25 cellular contexts compared by ENCODE assay signal in the genomic region with DNA sequence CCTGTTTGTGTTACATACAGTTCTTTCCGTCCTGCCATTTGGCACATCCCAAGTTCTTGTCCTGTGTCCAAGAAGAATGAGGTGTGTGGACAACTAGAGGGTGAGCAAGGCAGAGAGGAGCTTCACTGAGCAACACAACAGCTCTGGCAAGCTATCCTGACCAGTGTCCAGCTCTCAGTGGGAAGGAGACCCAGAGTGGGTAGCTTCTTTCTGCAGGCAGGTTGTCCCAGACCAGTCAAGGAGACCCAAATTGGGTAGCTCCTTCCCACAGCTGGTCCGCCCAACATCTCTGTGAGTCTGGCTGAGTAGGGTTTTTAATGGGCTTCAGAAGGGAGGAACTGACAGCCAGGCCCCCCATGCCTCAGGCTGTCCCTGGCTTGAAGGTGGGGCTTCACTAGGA. TPM values are rescaled to one million over a fixed set of nuclear protein-coding genes. Genes with fewer than 3 reads are reported as not detected.
A peak's percentile ranks its signal among the peaks of the same experiment; 100 is the strongest.
DNase-seq lines count a peak whose midpoint lies in the region; ATAC-seq, FAIRE-seq and TF ChIP-seq lines count a peak whose summit lies in the region.
"Had no signal": no experiment of that assay in that cellular context is flagged by ENCODE, and none has a peak within 500 bp of the region (broad histone marks: within the 10 kb centered on the region; RNA-seq: fewer than 3 reads in every experiment).

No MANE protein-coding gene starts in this region.

- H3K36me3 ChIP-seq in HEK293 (ENCODE audit: control insufficient read depth in 2 of 2, insufficient read depth in 1 of 2, low read length in 2 of 2), result no peaks in the 10 kb centered on the region
- no peaks in the 10 kb centered on the region for H3K36me3 ChIP-seq in IMR-90 (ENCODE audit: control insufficient read depth, insufficient read depth, low read length)
- H3K36me3 ChIP-seq in bronchial epithelial cell (ENCODE audit: control insufficient read depth, insufficient read depth, low read length), result no peaks in the 10 kb centered on the region
- H3K36me3 ChIP-seq: BE2C had no signal

- H2BK20ac ChIP-seq in IMR-90 (ENCODE audit: low read depth, low read length), result no peak overlapping the region

- H3K27ac ChIP-seq in HEK293 (ENCODE audit: extremely low read depth, low read depth, low read length) (no peak overlapping the region), IMR-90 (ENCODE audit: insufficient read depth, low read length) (no peak overlapping the region)
- H3K27ac ChIP-seq: A549; BLaER1 treated with 17β-estradiol and CSF1 and Interleukin-3, amounts not matched to agents 10 nM and 100 nM; GM23248 had no signal

- in situ Hi-C loops in IMR-90 (cut with MboI; ENCODE audit: low sequenced_read_pairs), result no loop called here

- no peak for TF ChIP-seq RAD21 in IMR-90 (IDR thresholded peaks at IDR 0.05; ENCODE audit: low read length)

- H3K4me2 ChIP-seq in IMR-90 (ENCODE audit: low read depth, low read length), result no peak overlapping the region
- H3K4me2 ChIP-seq: A549; BLaER1 treated with 17β-estradiol and CSF1 and Interleukin-3, amounts not matched to agents 10 nM and 100 nM had no signal

- peak; percentile 50 for FAIRE-seq in bronchial epithelial cell (lab: Jason Lieb, UNC)
- FAIRE-seq: A549, D721Med, G401.6, GM19239, H1 had no signal

- H3K27me3 ChIP-seq in IMR-90 (ENCODE audit: control insufficient read depth, insufficient read depth, low read length) (no peaks in the 10 kb centered on the region; the same call in 1 of the 2 replicates), bronchial epithelial cell (ENCODE audit: control insufficient read depth, insufficient read depth, low read length) (no peaks in the 10 kb centered on the region)
- H3K27me3 ChIP-seq: BE2C; BLaER1 treated with 17β-estradiol and CSF1 and Interleukin-3, amounts not matched to agents 10 nM and 100 nM had no signal

- H3K4me1 ChIP-seq in HEK293 (ENCODE audit: control insufficient read depth, insufficient read depth, low read length) (no peaks in the 10 kb centered on the region), IMR-90 (ENCODE audit: control insufficient read depth, insufficient read depth, low read length) (no peaks in the 10 kb centered on the region)
- H3K4me1 ChIP-seq: A549, BE2C had no signal

- H3K9ac ChIP-seq in IMR-90 (ENCODE audit: low read depth, low read length), result no peak overlapping the region
- H3K9ac ChIP-seq: BLaER1 treated with 17β-estradiol and CSF1 and Interleukin-3, amounts not matched to agents 10 nM and 100 nM; GM23248 had no signal

- H3K9me3 ChIP-seq in HEK293 (ENCODE audit: control insufficient read depth, insufficient read depth, low read depth, low read length), result no peaks in the 10 kb centered on the region
- no peaks in the 10 kb centered on the region for H3K9me3 ChIP-seq in IMR-90 (ENCODE audit: control insufficient read depth, insufficient read depth, low read length)
- H3K9me3 ChIP-seq: A549, BE2C had no signal

- peaks cover 8% of the 10 kb centered on the region for H3K4me1 Mint-ChIP-seq in stimulated activated effector memory CD8-positive, alpha-beta T cell treated with anti-CD3 and anti-CD28 coated beads, Interleukin-12 subunit alpha, Interleukin-12 subunit beta, amount 100 ng/mL, for 72 hours
- no peaks in the 10 kb centered on the region for H3K4me1 Mint-ChIP-seq in endothelial cell (ENCODE audit: unreplicated experiment)
- H3K4me1 Mint-ChIP-seq: CD14-positive monocyte had no signal

- H3K4ac ChIP-seq in IMR-90 (ENCODE audit: low read depth, low read length), result no peak overlapping the region

- H2AK5ac ChIP-seq in IMR-90 (ENCODE audit: low read depth, low read length), result no peak overlapping the region

- dilution Hi-C loops in IMR-90 (cut with HindIII; ENCODE audit: low sequenced_read_pairs, unreplicated experiment), result no loop called here

- no peaks in the 10 kb centered on the region for H4K20me1 ChIP-seq in IMR-90 (ENCODE audit: insufficient read depth, low read length)
- H4K20me1 ChIP-seq: BLaER1 treated with 17β-estradiol and CSF1 and Interleukin-3, amounts not matched to agents 10 nM and 100 nM had no signal

- peak overlapping the region; percentile 9 for H2AFZ ChIP-seq in IMR-90 (replicated peaks; ENCODE audit: low read length, poor library complexity)
- H2AFZ ChIP-seq: GM23248 had no signal

- no peak overlapping the region for H3K4me3 Mint-ChIP-seq in stimulated activated effector memory CD8-positive, alpha-beta T cell treated with anti-CD3 and anti-CD28 coated beads, Interleukin-12 subunit alpha, Interleukin-12 subunit beta, amount 100 ng/mL, for 72 hours
- no peak overlapping the region for H3K4me3 Mint-ChIP-seq in endothelial cell (ENCODE audit: unreplicated experiment)
- H3K4me3 Mint-ChIP-seq: CD14-positive monocyte; CD4-positive, alpha-beta T cell; CD8-positive, alpha-beta memory T cell had no signal

- H3K9me3 Mint-ChIP-seq in stimulated activated effector memory CD8-positive, alpha-beta T cell treated with anti-CD3 and anti-CD28 coated beads, Interleukin-12 subunit alpha, Interleukin-12 subunit beta, amount 100 ng/mL, for 72 hours, result no peaks in the 10 kb centered on the region
- no peaks in the 10 kb centered on the region for H3K9me3 Mint-ChIP-seq in endothelial cell (ENCODE audit: unreplicated experiment)

- no peak overlapping the region for H3K27ac Mint-ChIP-seq in stimulated activated effector memory CD8-positive, alpha-beta T cell treated with anti-CD3 and anti-CD28 coated beads, Interleukin-12 subunit alpha, Interleukin-12 subunit beta, amount 100 ng/mL, for 72 hours
- no peak overlapping the region for H3K27ac Mint-ChIP-seq in endothelial cell (ENCODE audit: unreplicated experiment)
- H3K27ac Mint-ChIP-seq: CD14-positive monocyte; CD4-positive, alpha-beta T cell; CD8-positive, alpha-beta memory T cell had no signal

- H4K91ac ChIP-seq in IMR-90 (ENCODE audit: insufficient read depth, low read depth, low read length), result no peak overlapping the region

- TF ChIP-seq CTCF in HEK293 (tag by site-specific recombination; IDR thresholded peaks at IDR 0.05), result no peak
- no peak for TF ChIP-seq CTCF in IMR-90 (conservative IDR thresholded peaks at IDR 0.05; ENCODE audit: low read depth, low read length)
- TF ChIP-seq CTCF in bronchial epithelial cell (IDR thresholded peaks at IDR 0.05; ENCODE audit: insufficient read depth, low read length, severe bottlenecking), result no peak
- TF ChIP-seq CTCF in endothelial cell (IDR thresholded peaks at IDR 0.05; ENCODE audit: unreplicated experiment), result no peak

- CTCF ChIA-PET in HEK293 (lab: Yijun Ruan, JAX), result no interaction called here
- CTCF ChIA-PET in IMR-90 (lab: Yijun Ruan, JAX), result no interaction called here

- no peak overlapping the region for H2AK9ac ChIP-seq in IMR-90 (replicated peaks; ENCODE audit: low read depth, low read length, poor library complexity)

- H3K4me3 ChIP-seq in HEK293 (ENCODE audit: low read depth, low read length) (no peak overlapping the region), IMR-90 (ENCODE audit: insufficient read depth, low read depth, low read length) (no peak overlapping the region), bronchial epithelial cell (ENCODE audit: low read depth, low read length) (no peak overlapping the region)
- H3K4me3 ChIP-seq: A549; BLaER1 treated with 17β-estradiol and CSF1 and Interleukin-3, amounts not matched to agents 10 nM and 100 nM; GM23248 had no signal

- no peaks in the 10 kb centered on the region for H3K36me3 Mint-ChIP-seq in stimulated activated effector memory CD8-positive, alpha-beta T cell treated with anti-CD3 and anti-CD28 coated beads, Interleukin-12 subunit alpha, Interleukin-12 subunit beta, amount 100 ng/mL, for 72 hours
- peaks cover 5% of the 10 kb centered on the region for H3K36me3 Mint-ChIP-seq in endothelial cell (ENCODE audit: low read depth, unreplicated experiment)
- H3K36me3 Mint-ChIP-seq: CD14-positive monocyte had no signal

- H3K9me1 ChIP-seq in IMR-90 (ENCODE audit: insufficient read depth, low read length), result no peaks in the 10 kb centered on the region

- H2BK120ac ChIP-seq in IMR-90 (ENCODE audit: low read depth, low read length), result no peak overlapping the region

- no peak overlapping the region for H3K18ac ChIP-seq in IMR-90 (ENCODE audit: low read depth, low read length)

- DNase-seq in IMR-90 (no peak), bronchial epithelial cell (ENCODE audit: low read depth) (no peak), occipital lobe (lab: John Stamatoyannopoulos, UW) (no peak), dermis blood vessel endothelial cell (no peak), endothelial cell (ENCODE audit: low spot score) (no peak)
- no peak for DNase-seq in stimulated activated effector memory CD8-positive, alpha-beta T cell treated with anti-CD3 and anti-CD28 coated beads, Interleukin-12 subunit alpha, Interleukin-12 subunit beta, amount 100 ng/mL, for 72 hours (ENCODE audit: low spot score in 2 of 2)
- DNase-seq: 8988T; ACHN; AML-193; BE2C; CD4-positive, alpha-beta T cell; CD8-positive, alpha-beta memory T cell; DMS 273 treated with DMSO at 0.1 percent for 48 hours; DND-41; GM23248; H7; HCEC 1CT had no signal

- BruUV-seq in IMR-90 (replicated peaks; lab: Mats Ljungman, UMichigan), result no TSS peak

- H3K79me1 ChIP-seq in IMR-90 (ENCODE audit: low read depth in 1 of 2, low read length in 2 of 2), result no peaks in the 10 kb centered on the region

- TF ChIP-seq POLR2A in IMR-90 (IDR thresholded peaks at IDR 0.05; ENCODE audit: low read depth, low read length), result no peak

- H2BK5ac ChIP-seq in IMR-90 (ENCODE audit: low read depth, low read length, poor library complexity, severe bottlenecking), result no peak overlapping the region

- H3K23ac ChIP-seq in IMR-90 (ENCODE audit: low read depth, low read length), result no peak overlapping the region

- POLR2A ChIA-PET in HEK293 (lab: Yijun Ruan, JAX), result no interaction called here
- POLR2A ChIA-PET in IMR-90 (lab: Charles Lee; ENCODE audit: unreplicated experiment), result no interaction called here

- intact Hi-C loops in IMR-90 (cut with micrococcal nuclease), result no loop called here

- no peak for ATAC-seq in IMR-90 (ENCODE audit: low read depth)
- ATAC-seq in stimulated activated effector memory CD8-positive, alpha-beta T cell treated with anti-CD3 and anti-CD28 coated beads, Interleukin-12 subunit alpha, Interleukin-12 subunit beta, amount 100 ng/mL, for 72 hours, result peak; percentile 16
- ATAC-seq: A549 had no signal

- no peaks in the 10 kb centered on the region for H3K27me3 Mint-ChIP-seq in endothelial cell (ENCODE audit: unreplicated experiment)

- no peak overlapping the region for H3K56ac ChIP-seq in IMR-90 (ENCODE audit: extremely low read depth, insufficient read depth, low read length)

- H3K14ac ChIP-seq in IMR-90 (replicated peaks; ENCODE audit: low read depth, low read length), result no peak overlapping the region

- no peak overlapping the region for H2BK15ac ChIP-seq in IMR-90 (ENCODE audit: low read depth, low read length)

- no CpG with 5 or more reads among the region's 2 CpGs for WGBS in IMR-90 (ENCODE audit: extremely low coverage in 2 of 2, insufficient read length in 1 of 2), 2 experiments

- no peak overlapping the region for H4K8ac ChIP-seq in IMR-90 (ENCODE audit: low read depth in 2 of 2, low read length in 2 of 2)

- H4K5ac ChIP-seq in IMR-90 (ENCODE audit: low read depth, low read length), result no peak overlapping the region

RNA-seq across cellular contexts. Expression of a gene that starts 35.2 kb away (rescaled TPM):
- 0.56 and 0.72 TPM in 2 replicates for total RNA-seq in IMR-90 (2012; rRNA removed)
- 0.04 and 0.05 TPM in 2 replicates for polyA plus RNA-seq in IMR-90 (2012; rRNA removed)
- polyA plus RNA-seq in IMR-90 (2012; cell fraction: cytosol; rRNA removed), result 0.01 TPM in 2 replicates
- polyA plus RNA-seq in IMR-90 (2012; cell fraction: nucleus; rRNA removed; ENCODE audit: low replicate concordance), result 0.03 and 0.11 TPM in 2 replicates
- 7.6 and 22.3 TPM in 2 replicates for total RNA-seq in bronchial epithelial cell
- total RNA-seq in occipital lobe, result 3.1 TPM
- under 0.01 and 0.09 TPM in 2 replicates for total RNA-seq in dermis blood vessel endothelial cell
- 0.62 TPM for total RNA-seq in endothelial cell (ENCODE audit: unreplicated experiment)
- total RNA-seq: GM23248 had no signal
- polyA plus RNA-seq: GM23248 had no signal

RNA-seq across cellular contexts. Expression of a gene that starts 36.1 kb away (rescaled TPM):
- total RNA-seq in IMR-90 (2012; rRNA removed), result 28.1 and 31.9 TPM in 2 replicates
- polyA plus RNA-seq in IMR-90 (2012; rRNA removed), result 20.0 and 20.2 TPM in 2 replicates
- polyA plus RNA-seq in IMR-90 (2012; cell fraction: cytosol; rRNA removed), result 6.0 and 18.7 TPM in 2 replicates
- 5.3 and 41.9 TPM in 2 replicates for polyA plus RNA-seq in IMR-90 (2012; cell fraction: nucleus; rRNA removed; ENCODE audit: low replicate concordance)
- total RNA-seq in bronchial epithelial cell, result 67.4 and 90.1 TPM in 2 replicates
- 33.4 TPM for total RNA-seq in occipital lobe
- total RNA-seq in dermis blood vessel endothelial cell, result 36.9 and 64.0 TPM in 2 replicates
- 20.9 TPM for total RNA-seq in endothelial cell (ENCODE audit: unreplicated experiment)
